8 cellular contexts compared by ENCODE assay signal in the genomic region with DNA sequence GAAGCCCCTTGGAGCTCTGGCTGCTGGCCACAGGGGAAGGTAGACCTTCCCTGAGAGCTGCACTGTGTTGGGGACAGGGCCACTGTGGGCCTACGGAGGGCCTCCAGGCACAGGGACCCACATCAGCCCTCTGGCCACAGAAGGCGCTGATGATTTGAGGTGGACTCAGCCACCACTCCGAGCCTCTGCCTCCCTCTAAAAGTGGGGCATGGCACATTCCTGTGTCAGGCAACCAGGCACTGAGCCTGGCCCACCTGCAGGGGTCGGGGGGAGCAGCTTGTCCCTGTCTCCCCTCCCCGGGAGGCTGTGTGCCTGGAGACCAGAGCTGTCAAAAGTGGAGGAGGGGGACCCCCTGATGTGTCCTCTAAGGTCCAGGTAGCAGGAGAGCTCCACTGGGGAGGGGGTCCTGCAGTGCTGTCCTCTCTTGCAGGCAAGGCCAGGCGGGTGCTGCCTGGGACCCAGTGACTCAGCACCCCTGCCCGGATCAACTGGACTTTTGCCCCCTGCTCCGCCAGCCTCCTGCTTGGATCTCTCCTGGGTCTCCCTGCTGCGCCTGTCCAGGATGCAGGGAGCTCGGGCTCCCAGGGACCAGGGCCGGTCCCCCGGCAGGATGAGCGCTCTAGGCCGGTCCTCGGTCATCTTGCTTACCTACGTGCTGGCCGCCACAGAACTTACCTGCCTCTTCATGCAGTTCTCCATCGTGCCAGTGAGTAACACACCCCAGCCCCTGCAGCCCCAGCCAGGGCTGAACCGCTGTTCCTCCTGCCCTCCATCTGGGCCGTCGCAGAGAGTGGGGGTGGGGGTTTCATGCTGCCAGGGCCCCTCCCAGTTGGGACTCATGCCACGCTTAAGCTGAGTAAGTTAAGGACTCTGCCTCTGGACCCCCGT. TPM values are rescaled to one million over a fixed set of nuclear protein-coding genes. Genes with fewer than 3 reads are reported as not detected.
DNase-seq lines count a peak whose midpoint lies in the region; ATAC-seq and TF ChIP-seq lines count a peak whose summit lies in the region.

No MANE protein-coding gene starts in this region.

- TF ChIP-seq CTCF in dorsolateral prefrontal cortex (IDR thresholded peaks at IDR 0.05 in 54 of 56, conservative IDR thresholded peaks at IDR 0.05 in 2 of 56; ENCODE audit: low read depth in 1 of 56, partially characterized antibody in 56 of 56) (no peak), neural cell (IDR thresholded peaks at IDR 0.05; ENCODE audit: poor library complexity, severe bottlenecking) (no peak)

- H3K9ac ChIP-seq in neural cell (ENCODE audit: low read length), result no peak overlapping the region

- no peaks in the 10 kb centered on the region for H3K36me3 ChIP-seq in CD8-positive, alpha-beta memory T cell (ENCODE audit: insufficient read depth, low read length)
- no peaks in the 10 kb centered on the region for H3K36me3 ChIP-seq in neural cell (ENCODE audit: insufficient read depth, low read length)

- H3K27ac ChIP-seq in CD8-positive, alpha-beta memory T cell (ENCODE audit: low read depth, low read length), result peak overlapping the region; percentile 65
- peak overlapping the region in 3 of 59 donors; percentile 33 to 76 (median 55) for H3K27ac ChIP-seq in dorsolateral prefrontal cortex
- H3K27ac ChIP-seq in neural cell (ENCODE audit: low read length), result no peak overlapping the region

- H2AFZ ChIP-seq in neural cell (ENCODE audit: low read depth, low read length), result no peak overlapping the region

- CTCF ChIA-PET in CD8-positive, alpha-beta memory T cell (lab: Charles Lee), result interaction anchor here (0.9 to 3.5 kb wide), 9 partner anchors 10 to 372 kb away, joined by 3 to 21 read pairs (median 5); a partner anchor contains a TSS

- POLR2A ChIA-PET in CD8-positive, alpha-beta memory T cell (lab: Charles Lee), result interaction anchor here (1.2 to 1.7 kb wide), 3 partner anchors 10 to 89 kb away, joined by 3 to 6 read pairs (median 5); a partner anchor contains a TSS

- peaks cover 37 to 53% (median 40%) of the 10 kb centered on the region in 3 donors for H3K4me1 Mint-ChIP-seq in CD8-positive, alpha-beta memory T cell

- H3K4me3 ChIP-seq in CD8-positive, alpha-beta memory T cell (ENCODE audit: low read length), result peak overlapping the region; percentile 71
- H3K4me3 ChIP-seq in dorsolateral prefrontal cortex (peak overlapping the region in 52 of 59 donors; percentile 34 to 71 (median 59)), neural cell (ENCODE audit: low read length) (peak overlapping the region; percentile 64)

- H3K27ac Mint-ChIP-seq in CD8-positive, alpha-beta memory T cell, result peak overlapping the region in 5 of 8 donors; percentile 32 to 66 (median 46)

- H3K4me1 ChIP-seq in CD8-positive, alpha-beta memory T cell (ENCODE audit: insufficient read depth, low read length), result peaks cover 38% of the 10 kb centered on the region

- H3K36me3 Mint-ChIP-seq in CD8-positive, alpha-beta memory T cell, result peaks cover 7 to 15% (median 14%) of the 10 kb centered on the region in 3 donors

- H3K9me2 ChIP-seq in neural cell (ENCODE audit: insufficient read depth, low read length), result no peaks in the 10 kb centered on the region

- no peak for TF ChIP-seq RAD21 in neural cell (conservative IDR thresholded peaks at IDR 0.05)

- peak overlapping the region; percentile 68 to 92 (median 80) for H3K4me3 Mint-ChIP-seq in CD8-positive, alpha-beta memory T cell

- H3K9me3 ChIP-seq in CD8-positive, alpha-beta memory T cell (ENCODE audit: low read length), result no peaks in the 10 kb centered on the region
- H3K9me3 ChIP-seq in neural cell (ENCODE audit: low read length), result no peaks in the 10 kb centered on the region

- H4K20me1 ChIP-seq in neural cell (ENCODE audit: insufficient read depth), result no peaks in the 10 kb centered on the region

- H3F3A ChIP-seq in neural cell (ENCODE audit: insufficient read depth, low read length, poor library complexity, severe bottlenecking), result no peaks in the 10 kb centered on the region

- no peak for ATAC-seq in HG03159 (IDR thresholded peaks at IDR 0.05; ENCODE audit: unreplicated experiment)
- ATAC-seq in GM18867 (IDR thresholded peaks at IDR 0.05; ENCODE audit: unreplicated experiment), result no peak

- intact Hi-C loops in dorsolateral prefrontal cortex (cut with DNase I), result no loop called here

- TF ChIP-seq EP300 in neural cell (conservative IDR thresholded peaks at IDR 0.05; ENCODE audit: poor library complexity, severe bottlenecking), result no peak

- no peaks in the 10 kb centered on the region for H3K79me2 ChIP-seq in neural cell (replicated peaks; ENCODE audit: insufficient read depth, low read length)

- H3K27me3 ChIP-seq in CD8-positive, alpha-beta memory T cell (ENCODE audit: insufficient read depth, low read length, poor library complexity, severe bottlenecking), result no peaks in the 10 kb centered on the region
- peaks cover 0 to 41% (median 15%) of the 10 kb centered on the region in 45 donors for H3K27me3 ChIP-seq in dorsolateral prefrontal cortex
- peaks cover 16% of the 10 kb centered on the region for H3K27me3 ChIP-seq in neural cell (ENCODE audit: insufficient read depth, low read depth, low read length)

- no peak overlapping the region for H3K4me2 ChIP-seq in neural cell (ENCODE audit: low read length)

- peaks cover 0 to 1% of the 10 kb centered on the region in 2 donors for H3K27me3 Mint-ChIP-seq in CD8-positive, alpha-beta memory T cell

- no peak for DNase-seq in CD8-positive, alpha-beta memory T cell
- peak; percentile 80 for DNase-seq in HuH-7 (ENCODE audit: low spot score)
- DNase-seq in dorsolateral prefrontal cortex, result no peak
- DNase-seq in NCI-H748 treated with DMSO at 0.1 percent for 48 hours (lab: John Stamatoyannopoulos, UW), result no peak
- no peak for DNase-seq in islet precursor cell

- no peaks in the 10 kb centered on the region for H3K9me3 Mint-ChIP-seq in CD8-positive, alpha-beta memory T cell

TF ChIP-seq in neural cell, 6 proteins besides CTCF, POLR2A, EP300 and RAD21:
- no peak for TF ChIP-seq MXI1 (conservative IDR thresholded peaks at IDR 0.05; ENCODE audit: poor library complexity, severe bottlenecking)
- TF ChIP-seq, protein P1, sequence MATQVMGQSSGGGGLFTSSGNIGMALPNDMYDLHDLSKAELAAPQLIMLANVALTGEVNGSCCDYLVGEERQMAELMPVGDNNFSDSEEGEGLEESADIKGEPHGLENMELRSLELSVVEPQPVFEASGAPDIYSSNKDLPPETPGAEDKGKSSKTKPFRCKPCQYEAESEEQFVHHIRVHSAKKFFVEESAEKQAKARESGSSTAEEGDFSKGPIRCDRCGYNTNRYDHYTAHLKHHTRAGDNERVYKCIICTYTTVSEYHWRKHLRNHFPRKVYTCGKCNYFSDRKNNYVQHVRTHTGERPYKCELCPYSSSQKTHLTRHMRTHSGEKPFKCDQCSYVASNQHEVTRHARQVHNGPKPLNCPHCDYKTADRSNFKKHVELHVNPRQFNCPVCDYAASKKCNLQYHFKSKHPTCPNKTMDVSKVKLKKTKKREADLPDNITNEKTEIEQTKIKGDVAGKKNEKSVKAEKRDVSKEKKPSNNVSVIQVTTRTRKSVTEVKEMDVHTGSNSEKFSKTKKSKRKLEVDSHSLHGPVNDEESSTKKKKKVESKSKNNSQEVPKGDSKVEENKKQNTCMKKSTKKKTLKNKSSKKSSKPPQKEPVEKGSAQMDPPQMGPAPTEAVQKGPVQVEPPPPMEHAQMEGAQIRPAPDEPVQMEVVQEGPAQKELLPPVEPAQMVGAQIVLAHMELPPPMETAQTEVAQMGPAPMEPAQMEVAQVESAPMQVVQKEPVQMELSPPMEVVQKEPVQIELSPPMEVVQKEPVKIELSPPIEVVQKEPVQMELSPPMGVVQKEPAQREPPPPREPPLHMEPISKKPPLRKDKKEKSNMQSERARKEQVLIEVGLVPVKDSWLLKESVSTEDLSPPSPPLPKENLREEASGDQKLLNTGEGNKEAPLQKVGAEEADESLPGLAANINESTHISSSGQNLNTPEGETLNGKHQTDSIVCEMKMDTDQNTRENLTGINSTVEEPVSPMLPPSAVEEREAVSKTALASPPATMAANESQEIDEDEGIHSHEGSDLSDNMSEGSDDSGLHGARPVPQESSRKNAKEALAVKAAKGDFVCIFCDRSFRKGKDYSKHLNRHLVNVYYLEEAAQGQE (IDR thresholded peaks at IDR 0.05; ENCODE audit: borderline replicate concordance), result no peak
- no peak for TF ChIP-seq POLR2AphosphoS5 (IDR thresholded peaks at IDR 0.05)
- TF ChIP-seq TAF1 (IDR thresholded peaks at IDR 0.05; ENCODE audit: low read depth), result no peak
- no peak for TF ChIP-seq SMC3 (conservative IDR thresholded peaks at IDR 0.05; ENCODE audit: poor library complexity)
- no peak for TF ChIP-seq EZH2 (IDR thresholded peaks at IDR 0.05; ENCODE audit: borderline replicate concordance, insufficient read depth, low read length, poor library complexity, severe bottlenecking)

RNA-seq across cellular contexts. Expression of a gene that starts 17.5 kb away (rescaled TPM):
- total RNA-seq in CD8-positive, alpha-beta memory T cell, result 1 to 10 TPM; 1.0 to 1.1 TPM
- polyA plus RNA-seq in CD8-positive, alpha-beta memory T cell, result 0.49 TPM
- 100 to 1,000 TPM in 8 of 120 experiments, 10 to 100 TPM in 112; 11.0 to 191 (median 44.8) TPM for total RNA-seq in dorsolateral prefrontal cortex
- polyA plus RNA-seq in neural cell, result 36.7 and 51.2 TPM in 2 replicates
- polyA minus RNA-seq in neural cell, result 24.7 and 27.3 TPM in 2 replicates

RNA-seq across cellular contexts. Expression of a gene that starts 26.2 kb away (rescaled TPM):
- total RNA-seq in CD8-positive, alpha-beta memory T cell, result 1 to 10 TPM; 2.1 to 2.9 TPM
- polyA plus RNA-seq in CD8-positive, alpha-beta memory T cell, result 1.3 TPM
- 1 to 10 TPM in 104 of 120 experiments, under 1 TPM in 13, not detected in 3; 0.52 to 7.6 (median 2.4) TPM for total RNA-seq in dorsolateral prefrontal cortex
- polyA plus RNA-seq in neural cell, result not detected in 2 replicates
- not detected in 2 replicates for polyA minus RNA-seq in neural cell

Comparison
In these comparisons a context has a peak if more than half of its experiments do, and no peak if none do; other contexts are left out.
1. RNA of a gene that starts 17.5 kb away (total RNA-seq): 11.0 to 191 TPM in dorsolateral prefrontal cortex; 1.0 to 1.1 TPM in CD8-positive, alpha-beta memory T cell; every median in the first group is over 4 times any median in the second.
2. Peak in every context shown above with its lines, with median percentiles within 50 percentile points of each other: H3K4me3 ChIP-seq.